In the genomic region with DNA sequence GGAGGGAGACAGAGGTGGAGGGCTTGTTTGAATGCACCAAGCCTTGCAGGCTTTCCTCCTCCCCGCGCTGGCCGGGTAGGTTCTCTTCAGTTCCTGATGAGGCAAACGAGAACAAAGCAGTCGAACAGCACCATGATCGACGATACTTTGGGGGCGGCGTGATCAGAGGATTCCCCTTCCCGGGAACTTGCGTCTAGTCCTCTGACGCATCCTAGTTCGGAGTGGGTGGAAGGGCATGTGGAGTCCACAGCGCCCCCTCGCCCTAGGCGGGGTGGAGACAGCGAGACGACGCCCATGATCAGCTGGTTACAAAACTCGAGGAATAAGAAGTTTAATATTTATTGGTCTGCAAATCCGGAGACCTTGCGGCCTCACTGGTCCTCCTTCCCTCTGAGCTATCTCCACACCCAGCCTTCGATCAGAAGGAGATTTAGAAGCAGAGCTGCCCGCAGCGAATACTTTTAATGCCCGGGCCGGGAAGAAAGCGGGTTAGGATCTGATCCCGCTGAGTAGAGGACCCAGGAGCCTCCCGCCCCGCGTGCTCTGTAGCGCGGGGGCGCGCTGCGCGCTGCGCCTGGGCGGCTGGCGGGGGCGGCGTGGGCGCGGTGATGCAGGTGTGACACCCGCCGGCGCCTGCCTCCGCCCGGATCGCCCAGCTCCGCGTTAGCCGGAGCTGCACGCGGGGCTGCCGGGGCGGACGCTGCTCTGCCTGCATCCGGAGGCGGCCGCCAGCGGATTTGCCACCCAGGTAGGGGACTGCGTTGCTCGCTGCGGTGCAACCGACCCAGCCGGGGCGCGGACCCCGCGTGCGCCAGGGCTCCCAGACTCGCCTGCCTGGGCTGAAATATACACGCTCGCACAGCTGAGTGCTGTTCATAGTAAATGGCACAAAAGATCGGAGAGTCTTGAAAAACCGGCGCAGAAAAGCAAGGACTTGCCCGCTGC, we compare ENCODE assay signal across 1 cellular context.
TF ChIP-seq lines count a peak whose summit lies in the region.

A gene with protein sequence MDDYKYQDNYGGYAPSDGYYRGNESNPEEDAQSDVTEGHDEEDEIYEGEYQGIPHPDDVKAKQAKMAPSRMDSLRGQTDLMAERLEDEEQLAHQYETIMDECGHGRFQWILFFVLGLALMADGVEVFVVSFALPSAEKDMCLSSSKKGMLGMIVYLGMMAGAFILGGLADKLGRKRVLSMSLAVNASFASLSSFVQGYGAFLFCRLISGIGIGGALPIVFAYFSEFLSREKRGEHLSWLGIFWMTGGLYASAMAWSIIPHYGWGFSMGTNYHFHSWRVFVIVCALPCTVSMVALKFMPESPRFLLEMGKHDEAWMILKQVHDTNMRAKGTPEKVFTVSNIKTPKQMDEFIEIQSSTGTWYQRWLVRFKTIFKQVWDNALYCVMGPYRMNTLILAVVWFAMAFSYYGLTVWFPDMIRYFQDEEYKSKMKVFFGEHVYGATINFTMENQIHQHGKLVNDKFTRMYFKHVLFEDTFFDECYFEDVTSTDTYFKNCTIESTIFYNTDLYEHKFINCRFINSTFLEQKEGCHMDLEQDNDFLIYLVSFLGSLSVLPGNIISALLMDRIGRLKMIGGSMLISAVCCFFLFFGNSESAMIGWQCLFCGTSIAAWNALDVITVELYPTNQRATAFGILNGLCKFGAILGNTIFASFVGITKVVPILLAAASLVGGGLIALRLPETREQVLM (plus strand): TSS at position 642 of the 945 bp plus-strand sequence. CDS start 126,007 bp downstream, outside the sequence.

TF ChIP-seq in HepG2, 621 proteins besides CTCF, POLR2A, EP300 and RAD21 (continued from another document):
- TF ChIP-seq UBTF (CRISPR knock-in tag; IDR thresholded peaks at IDR 0.05) (peak; percentile 40; the same call in 1 of the 2 replicates), ZFP90 (CRISPR knock-in tag; IDR thresholded peaks at IDR 0.05; ENCODE audit: borderline replicate concordance) (no peak), ZNF639 (CRISPR knock-in tag; conservative IDR thresholded peaks at IDR 0.05) (no peak), PATZ1 (CRISPR knock-in tag; IDR thresholded peaks at IDR 0.05) (no peak), TERF1 (CRISPR knock-in tag; IDR thresholded peaks at IDR 0.05) (no peak), TBP (CRISPR knock-in tag; IDR thresholded peaks at IDR 0.05) (no peak), ZNF225 (CRISPR knock-in tag; IDR thresholded peaks at IDR 0.05) (no peak), ZNF136 (CRISPR knock-in tag; IDR thresholded peaks at IDR 0.05; ENCODE audit: low read depth) (no peak), CENPX (CRISPR knock-in tag; IDR thresholded peaks at IDR 0.05) (no peak), ZNF547 (CRISPR knock-in tag; IDR thresholded peaks at IDR 0.05) (no peak), SRY (CRISPR knock-in tag; IDR thresholded peaks at IDR 0.05) (no peak)
- TF ChIP-seq, protein P1, sequence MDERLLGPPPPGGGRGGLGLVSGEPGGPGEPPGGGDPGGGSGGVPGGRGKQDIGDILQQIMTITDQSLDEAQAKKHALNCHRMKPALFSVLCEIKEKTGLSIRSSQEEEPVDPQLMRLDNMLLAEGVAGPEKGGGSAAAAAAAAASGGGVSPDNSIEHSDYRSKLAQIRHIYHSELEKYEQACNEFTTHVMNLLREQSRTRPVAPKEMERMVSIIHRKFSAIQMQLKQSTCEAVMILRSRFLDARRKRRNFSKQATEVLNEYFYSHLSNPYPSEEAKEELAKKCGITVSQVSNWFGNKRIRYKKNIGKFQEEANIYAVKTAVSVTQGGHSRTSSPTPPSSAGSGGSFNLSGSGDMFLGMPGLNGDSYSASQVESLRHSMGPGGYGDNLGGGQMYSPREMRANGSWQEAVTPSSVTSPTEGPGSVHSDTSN (CRISPR knock-in tag; IDR thresholded peaks at IDR 0.05), result no peak
